In the genomic region with DNA sequence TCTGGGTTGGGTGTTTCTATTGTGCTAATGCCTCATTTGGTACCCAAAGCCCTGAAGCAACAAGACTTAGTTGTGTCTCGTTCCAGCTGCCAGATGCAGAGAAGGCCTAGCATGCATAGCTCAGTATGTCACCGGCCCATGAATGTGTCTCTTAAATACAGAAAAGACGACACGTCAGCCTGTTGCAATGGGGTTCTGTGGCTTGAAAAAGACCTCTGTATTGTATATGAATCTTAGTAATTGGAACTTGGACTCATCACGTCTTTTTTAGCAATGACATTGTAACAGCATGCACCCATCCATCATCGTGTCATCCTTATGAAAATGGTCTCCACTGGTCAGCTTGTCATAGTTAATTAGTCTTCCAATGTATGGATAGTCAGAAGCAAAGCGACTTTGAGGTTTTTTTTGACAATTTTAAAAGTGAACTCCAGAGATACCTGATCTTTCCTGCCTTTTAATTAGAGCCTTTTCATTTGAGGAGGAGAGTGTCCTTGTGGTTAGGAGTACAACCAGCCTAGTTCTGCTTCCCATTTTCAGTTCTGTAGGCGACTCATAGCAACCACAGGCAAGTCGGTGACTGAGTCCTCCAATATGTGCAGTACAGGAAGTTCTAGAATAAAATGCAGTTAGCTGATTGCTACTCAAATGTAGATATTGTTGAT, we compare ENCODE assay signal across 1 cellular context.
TF ChIP-seq lines count a peak whose summit lies in the region.

No MANE protein-coding gene starts in this region.

TF ChIP-seq in WTC11, 78 proteins besides CTCF, POLR2A, EP300 and RAD21 (continued from another document):
- TF ChIP-seq, protein P1, sequence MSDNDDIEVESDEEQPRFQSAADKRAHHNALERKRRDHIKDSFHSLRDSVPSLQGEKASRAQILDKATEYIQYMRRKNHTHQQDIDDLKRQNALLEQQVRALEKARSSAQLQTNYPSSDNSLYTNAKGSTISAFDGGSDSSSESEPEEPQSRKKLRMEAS (CRISPR knock-in tag; IDR thresholded peaks at IDR 0.05), result no peak
- TF ChIP-seq ZBTB21 (CRISPR knock-in tag; IDR thresholded peaks at IDR 0.05; ENCODE audit: borderline replicate concordance) (no peak), JAZF1 (CRISPR knock-in tag; IDR thresholded peaks at IDR 0.05) (no peak), ZNF232 (CRISPR knock-in tag; IDR thresholded peaks at IDR 0.05) (no peak), ZNF671 (CRISPR knock-in tag; IDR thresholded peaks at IDR 0.05) (no peak), EMX1 (CRISPR knock-in tag; IDR thresholded peaks at IDR 0.05) (no peak), ZNF263 (CRISPR knock-in tag; IDR thresholded peaks at IDR 0.05; ENCODE audit: low read depth) (no peak), HMGA2 (CRISPR knock-in tag; IDR thresholded peaks at IDR 0.05) (no peak)
- TF ChIP-seq, protein P2, sequence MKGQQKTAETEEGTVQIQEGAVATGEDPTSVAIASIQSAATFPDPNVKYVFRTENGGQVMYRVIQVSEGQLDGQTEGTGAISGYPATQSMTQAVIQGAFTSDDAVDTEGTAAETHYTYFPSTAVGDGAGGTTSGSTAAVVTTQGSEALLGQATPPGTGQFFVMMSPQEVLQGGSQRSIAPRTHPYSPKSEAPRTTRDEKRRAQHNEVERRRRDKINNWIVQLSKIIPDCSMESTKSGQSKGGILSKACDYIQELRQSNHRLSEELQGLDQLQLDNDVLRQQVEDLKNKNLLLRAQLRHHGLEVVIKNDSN (CRISPR knock-in tag; IDR thresholded peaks at IDR 0.05), result no peak
- TF ChIP-seq, protein P3, sequence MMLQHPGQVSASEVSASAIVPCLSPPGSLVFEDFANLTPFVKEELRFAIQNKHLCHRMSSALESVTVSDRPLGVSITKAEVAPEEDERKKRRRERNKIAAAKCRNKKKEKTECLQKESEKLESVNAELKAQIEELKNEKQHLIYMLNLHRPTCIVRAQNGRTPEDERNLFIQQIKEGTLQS (CRISPR knock-in tag; conservative IDR thresholded peaks at IDR 0.05), result no peak
- TF ChIP-seq, protein P4, sequence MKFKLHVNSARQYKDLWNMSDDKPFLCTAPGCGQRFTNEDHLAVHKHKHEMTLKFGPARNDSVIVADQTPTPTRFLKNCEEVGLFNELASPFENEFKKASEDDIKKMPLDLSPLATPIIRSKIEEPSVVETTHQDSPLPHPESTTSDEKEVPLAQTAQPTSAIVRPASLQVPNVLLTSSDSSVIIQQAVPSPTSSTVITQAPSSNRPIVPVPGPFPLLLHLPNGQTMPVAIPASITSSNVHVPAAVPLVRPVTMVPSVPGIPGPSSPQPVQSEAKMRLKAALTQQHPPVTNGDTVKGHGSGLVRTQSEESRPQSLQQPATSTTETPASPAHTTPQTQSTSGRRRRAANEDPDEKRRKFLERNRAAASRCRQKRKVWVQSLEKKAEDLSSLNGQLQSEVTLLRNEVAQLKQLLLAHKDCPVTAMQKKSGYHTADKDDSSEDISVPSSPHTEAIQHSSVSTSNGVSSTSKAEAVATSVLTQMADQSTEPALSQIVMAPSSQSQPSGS (CRISPR knock-in tag; IDR thresholded peaks at IDR 0.05; ENCODE audit: borderline replicate concordance, low read depth), result no peak
- TF ChIP-seq, protein P5, sequence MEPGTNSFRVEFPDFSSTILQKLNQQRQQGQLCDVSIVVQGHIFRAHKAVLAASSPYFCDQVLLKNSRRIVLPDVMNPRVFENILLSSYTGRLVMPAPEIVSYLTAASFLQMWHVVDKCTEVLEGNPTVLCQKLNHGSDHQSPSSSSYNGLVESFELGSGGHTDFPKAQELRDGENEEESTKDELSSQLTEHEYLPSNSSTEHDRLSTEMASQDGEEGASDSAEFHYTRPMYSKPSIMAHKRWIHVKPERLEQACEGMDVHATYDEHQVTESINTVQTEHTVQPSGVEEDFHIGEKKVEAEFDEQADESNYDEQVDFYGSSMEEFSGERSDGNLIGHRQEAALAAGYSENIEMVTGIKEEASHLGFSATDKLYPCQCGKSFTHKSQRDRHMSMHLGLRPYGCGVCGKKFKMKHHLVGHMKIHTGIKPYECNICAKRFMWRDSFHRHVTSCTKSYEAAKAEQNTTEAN (CRISPR knock-in tag; IDR thresholded peaks at IDR 0.05), result no peak
